1 cellular context compared by ENCODE assay signal in the genomic region with DNA sequence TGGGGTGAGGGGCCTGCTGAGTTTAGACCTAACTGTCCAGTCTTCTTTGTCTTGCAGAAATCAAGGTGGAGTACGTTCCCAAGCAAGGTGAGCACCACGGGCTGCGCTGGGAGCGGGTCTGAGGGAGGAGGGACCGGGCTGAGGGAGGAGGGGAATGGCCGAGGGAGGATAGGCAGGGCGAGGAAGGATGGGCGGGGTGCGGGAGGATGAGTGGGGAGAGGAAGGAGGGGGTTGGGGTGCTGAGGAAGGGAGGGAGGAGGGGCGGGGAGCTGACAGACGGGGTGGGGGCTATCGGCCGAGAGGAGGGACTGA.
TF ChIP-seq lines count a peak whose summit lies in the region.

No MANE protein-coding gene starts in this region.

TF ChIP-seq in K562, 482 proteins besides CTCF, POLR2A, EP300 and RAD21:
- no peak for TF ChIP-seq SAP30 (IDR thresholded peaks at IDR 0.05; ENCODE audit: borderline replicate concordance, insufficient read depth, low read depth, low read length, poor library complexity, severe bottlenecking)
- TF ChIP-seq NR2C1 (IDR thresholded peaks at IDR 0.05), result no peak
- TF ChIP-seq NR2C1 (tag; IDR thresholded peaks at IDR 0.05), result no peak
- no peak for TF ChIP-seq STAG1 (CRISPR knock-in tag; IDR thresholded peaks at IDR 0.05; ENCODE audit: borderline replicate concordance)
- TF ChIP-seq ZNF263 (CRISPR knock-in tag; IDR thresholded peaks at IDR 0.05; ENCODE audit: borderline replicate concordance), result peak; percentile 81; the same call in 1 of the 2 replicates
